ENCODE assay signal across 7 cellular contexts in genomic region chr18:9135081-9135911, GRCh38. TPM values are rescaled to one million over a fixed set of nuclear protein-coding genes. Genes with fewer than 3 reads are reported as not detected.
A peak's percentile ranks its signal among the peaks of the same experiment; 100 is the strongest.
DNase-seq lines count a peak whose midpoint lies in the region; ATAC-seq and TF ChIP-seq lines count a peak whose summit lies in the region.

No MANE protein-coding gene starts in this region.

- CTCF ChIA-PET in HEK293 (lab: Yijun Ruan, JAX): interaction anchor here (0.7 to 1.1 kb wide), 4 partner anchors 25 to 65 kb away, joined by 3 to 4 read pairs (median 4); no protein-coding TSS in a partner anchor

- H3K27me3 ChIP-seq in SU-DHL-6 (ENCODE audit: low read length) (no peaks in the 10 kb centered on the region), right atrium auricular region (no peaks in the 10 kb centered on the region)

- H3K9me3 ChIP-seq in HEK293 (ENCODE audit: control insufficient read depth, insufficient read depth, low read depth, low read length): no peaks in the 10 kb centered on the region
- no peaks in the 10 kb centered on the region for H3K9me3 ChIP-seq in SU-DHL-6 (ENCODE audit: insufficient read depth, low read length)
- no peaks in the 10 kb centered on the region for H3K9me3 ChIP-seq in right atrium auricular region

- peak overlapping the region; percentile 99 for H3K4me3 Mint-ChIP-seq in stimulated activated memory B cell treated with anti-CD40 and anti-IgM and Interleukin-4, amounts not matched to agents 10 μg/mL and 1 μg/mL and 100 μg/mL, for 72 hours

- peaks cover 32% of the 10 kb centered on the region for H3K79me2 ChIP-seq in SU-DHL-6 (ENCODE audit: insufficient read depth, low read length)

- DNase-seq in right atrium auricular region (ENCODE audit: low spot score): no peak
- DNase-seq in T-helper 9 cell: no peak

- TF ChIP-seq CTCF in HEK293 (tag by site-specific recombination; IDR thresholded peaks at IDR 0.05) (no peak), SU-DHL-6 (IDR thresholded peaks at IDR 0.05; ENCODE audit: insufficient read depth, low read length, poor library complexity, severe bottlenecking) (no peak), right atrium auricular region (IDR thresholded peaks at IDR 0.05) (no peak)

- H3F3A ChIP-seq in SU-DHL-6 (ENCODE audit: insufficient read depth): peaks cover 38% of the 10 kb centered on the region

- no peaks in the 10 kb centered on the region for H3K9me3 Mint-ChIP-seq in stimulated activated memory B cell treated with anti-CD40 and anti-IgM and Interleukin-4, amounts not matched to agents 10 μg/mL and 1 μg/mL and 100 μg/mL, for 72 hours

- H3K4me1 ChIP-seq in HEK293 (ENCODE audit: control insufficient read depth, insufficient read depth, low read length) (peaks cover 17% of the 10 kb centered on the region), right atrium auricular region (peaks cover 0 to 34% of the 10 kb centered on the region in 2 donors)

- peak overlapping the region; percentile 82 for H2AFZ ChIP-seq in SU-DHL-6 (ENCODE audit: low read depth, low read length, severe bottlenecking)

- no peak for ATAC-seq in stimulated activated memory B cell treated with anti-CD40 and anti-IgM and Interleukin-4, amounts not matched to agents 10 μg/mL and 1 μg/mL and 100 μg/mL, for 72 hours
- no peak for ATAC-seq in GM21515 (IDR thresholded peaks at IDR 0.05; ENCODE audit: unreplicated experiment)
- ATAC-seq in HG03442 (IDR thresholded peaks at IDR 0.05; ENCODE audit: unreplicated experiment): no peak

- H3K27ac Mint-ChIP-seq in stimulated activated memory B cell treated with anti-CD40 and anti-IgM and Interleukin-4, amounts not matched to agents 10 μg/mL and 1 μg/mL and 100 μg/mL, for 72 hours: peak overlapping the region; percentile 100

- H3K36me3 ChIP-seq in HEK293 (ENCODE audit: control insufficient read depth in 2 of 2, insufficient read depth in 1 of 2, low read length in 2 of 2): peaks cover 36 to 37% of the 10 kb centered on the region in 2 experiments
- H3K36me3 ChIP-seq in SU-DHL-6 (ENCODE audit: low read length): peaks cover 23% of the 10 kb centered on the region
- peaks cover 14% of the 10 kb centered on the region for H3K36me3 ChIP-seq in right atrium auricular region

- peaks cover 36% of the 10 kb centered on the region for H3K36me3 Mint-ChIP-seq in stimulated activated memory B cell treated with anti-CD40 and anti-IgM and Interleukin-4, amounts not matched to agents 10 μg/mL and 1 μg/mL and 100 μg/mL, for 72 hours

- H3K9me2 ChIP-seq in SU-DHL-6 (replicated peaks; ENCODE audit: insufficient read depth, low read length): no peaks in the 10 kb centered on the region

- peak overlapping the region; percentile 85 for H3K4me2 ChIP-seq in SU-DHL-6 (ENCODE audit: low read depth, low read length, poor library complexity, severe bottlenecking)

- peak overlapping the region; percentile 84 for H3K27ac ChIP-seq in HEK293 (ENCODE audit: extremely low read depth, low read depth, low read length)
- peak overlapping the region; percentile 98 for H3K27ac ChIP-seq in SU-DHL-6 (ENCODE audit: low read depth, low read length)
- H3K27ac ChIP-seq in right atrium auricular region: peak overlapping the region; percentile 99

- peaks cover 51% of the 10 kb centered on the region for H3K4me1 Mint-ChIP-seq in stimulated activated memory B cell treated with anti-CD40 and anti-IgM and Interleukin-4, amounts not matched to agents 10 μg/mL and 1 μg/mL and 100 μg/mL, for 72 hours

- H4K20me1 ChIP-seq in SU-DHL-6 (ENCODE audit: low read depth, low read length): peaks cover 23% of the 10 kb centered on the region

- H3K9ac ChIP-seq in SU-DHL-6 (ENCODE audit: low read length): peak overlapping the region; percentile 67

- POLR2A ChIA-PET in HEK293 (lab: Yijun Ruan, JAX): interaction anchor here (0.7 to 2.6 kb wide), 9 partner anchors 8 to 199 kb away, joined by 3 to 29 read pairs (median 5); partner anchors contain the start of genes NDUFV2 and TWSG1

- H3K4me3 ChIP-seq in HEK293 (ENCODE audit: low read depth, low read length) (peak overlapping the region; percentile 85), SU-DHL-6 (ENCODE audit: insufficient read depth, low read length, poor library complexity, severe bottlenecking) (peak overlapping the region; percentile 61), right atrium auricular region (peak overlapping the region; percentile 81 to 87)

- H3K27me3 Mint-ChIP-seq in stimulated activated memory B cell treated with anti-CD40 and anti-IgM and Interleukin-4, amounts not matched to agents 10 μg/mL and 1 μg/mL and 100 μg/mL, for 72 hours: no peaks in the 10 kb centered on the region

TF ChIP-seq in HEK293, 187 proteins besides CTCF, POLR2A, EP300 and RAD21 (continues in another document):
- no peak for TF ChIP-seq ZNF518A (tag by site-specific recombination; conservative IDR thresholded peaks at IDR 0.05; ENCODE audit: low read depth)
- no peak for TF ChIP-seq ZNF514 (tag by site-specific recombination; IDR thresholded peaks at IDR 0.05)
- TF ChIP-seq ZNF2 (tag by site-specific recombination; IDR thresholded peaks at IDR 0.05): 0 out of 2 replicates have a peak, but pooled peaks have one; percentile 9
- TF ChIP-seq ZNF18 (tag by site-specific recombination; IDR thresholded peaks at IDR 0.05): no peak
- peak; percentile 65 for TF ChIP-seq PRDM6 (tag by site-specific recombination; IDR thresholded peaks at IDR 0.05)

RNA-seq across cellular contexts. Expression of gene ANKRD12, which starts 1.3 kb away (rescaled TPM):
- 10 to 100 TPM; 22.3 to 32.3 TPM for total RNA-seq in right atrium auricular region

RNA-seq across cellular contexts. Expression of gene NDUFV2, which starts 32.8 kb away (rescaled TPM):
- total RNA-seq in right atrium auricular region: 100 to 1,000 TPM; 167 to 225 TPM
